8 cellular contexts compared by ENCODE assay signal in genomic region chr2:215171151-215171550, GRCh38. TPM values are rescaled to one million over a fixed set of nuclear protein-coding genes. Genes with fewer than 3 reads are reported as not detected.
DNase-seq lines count a peak whose midpoint lies in the region; ATAC-seq, FAIRE-seq and TF ChIP-seq lines count a peak whose summit lies in the region.

No MANE protein-coding gene starts in this region.

- no peaks in the 10 kb centered on the region for H3K79me2 ChIP-seq in OCI-LY3 (ENCODE audit: low read length)

- peak overlapping the region; percentile 31 for H3K4me2 ChIP-seq in OCI-LY3 (ENCODE audit: low read length)

- H3K36me3 ChIP-seq in OCI-LY3 (replicated peaks; ENCODE audit: low read depth, low read length): no peaks in the 10 kb centered on the region

- FAIRE-seq in GM12891 (lab: Jason Lieb, UNC): no peak

- 0 out of 2 replicates have a peak overlapping the region, but pooled peaks have one; percentile 31 for H3K4me3 ChIP-seq in OCI-LY3 (ENCODE audit: low read length)

- H4K20me1 ChIP-seq in OCI-LY3 (ENCODE audit: insufficient read depth, low read length): no peaks in the 10 kb centered on the region

- TF ChIP-seq POLR2A in GM12891 (IDR thresholded peaks at IDR 0.05; ENCODE audit: low read depth, low read length): no peak

- H2AFZ ChIP-seq in OCI-LY3 (ENCODE audit: low read depth, low read length): peak overlapping the region; percentile 11

- DNase-seq in hepatic stellate cell (ENCODE audit: low spot score) (peak; percentile 5), NCI-H2081 treated with DMSO at 0.1 percent for 48 hours (lab: John Stamatoyannopoulos, UW) (no peak), GM12891 (ENCODE audit: insufficient read length, low spot score) (no peak), NCI-H187 (lab: John Stamatoyannopoulos, UW) (no peak), DMS79 treated with DMSO at 0.1 percent for 48 hours (lab: John Stamatoyannopoulos, UW) (no peak)

- no peaks in the 10 kb centered on the region for H3K9me3 ChIP-seq in OCI-LY3 (ENCODE audit: insufficient read depth, low read length)

- H3K4me1 ChIP-seq in OCI-LY3 (ENCODE audit: low read length): peaks cover 8% of the 10 kb centered on the region; the same call in 1 of the 2 replicates

- no peak overlapping the region for H3K9ac ChIP-seq in OCI-LY3 (ENCODE audit: low read length)

- ATAC-seq in GM18502 (IDR thresholded peaks at IDR 0.05; ENCODE audit: poor library complexity, unreplicated experiment) (peak; percentile 86), HG02571 (IDR thresholded peaks at IDR 0.05; ENCODE audit: unreplicated experiment) (peak; percentile 65)

- H3K27ac ChIP-seq in OCI-LY3 (ENCODE audit: low read length): no peak overlapping the region

- H3K27me3 ChIP-seq in OCI-LY3 (ENCODE audit: low read depth, low read length): no peaks in the 10 kb centered on the region

- TF ChIP-seq CTCF in OCI-LY3 (IDR thresholded peaks at IDR 0.05; ENCODE audit: low read depth, low read length): no peak

TF ChIP-seq in GM12891, 5 proteins besides CTCF, POLR2A, EP300 and RAD21:
- no peak for TF ChIP-seq SPI1 (IDR thresholded peaks at IDR 0.05; ENCODE audit: low read depth, low read length)

RNA-seq across cellular contexts. Expression of gene ABCA12, which starts 32.7 kb away (rescaled TPM):
- 0.06 TPM for polyA plus RNA-seq in GM12891 (2012; ENCODE audit: low read depth, missing spikeins)
